8 cellular contexts compared by ENCODE assay signal in genomic region chr3:14179114-14179465, GRCh38. TPM values are rescaled to one million over a fixed set of nuclear protein-coding genes. Genes with fewer than 3 reads are reported as not detected.
DNase-seq lines count a peak whose midpoint lies in the region; ATAC-seq and TF ChIP-seq lines count a peak whose summit lies in the region.

No MANE protein-coding gene starts in this region.

- H3K36me3 ChIP-seq in SU-DHL-6 (ENCODE audit: low read length) (peaks cover 26% of the 10 kb centered on the region), fibroblast of lung (ENCODE audit: control insufficient read depth, insufficient read depth, low read length) (peaks cover 3% of the 10 kb centered on the region), psoas muscle (ENCODE audit: insufficient read depth in 1 of 2, low read depth in 1 of 2) (peaks cover 0 to 28% of the 10 kb centered on the region in 2 donors)

- H3K4me2 ChIP-seq in SU-DHL-6 (ENCODE audit: low read depth, low read length, poor library complexity, severe bottlenecking) (peak overlapping the region; percentile 91), fibroblast of lung (ENCODE audit: extremely low read depth, insufficient read depth, low read length) (peak overlapping the region; percentile 83)

- no peaks in the 10 kb centered on the region for H3K27me3 ChIP-seq in SU-DHL-6 (ENCODE audit: low read length)
- no peaks in the 10 kb centered on the region for H3K27me3 ChIP-seq in fibroblast of lung (ENCODE audit: control insufficient read depth, insufficient read depth, low read length)
- no peaks in the 10 kb centered on the region for H3K27me3 ChIP-seq in psoas muscle (ENCODE audit: insufficient read depth in 3 of 3, low read length in 2 of 3)

- TF ChIP-seq CTCF in GM12864 (IDR thresholded peaks at IDR 0.05; ENCODE audit: low read depth, low read length, missing control alignments) (no peak), SU-DHL-6 (IDR thresholded peaks at IDR 0.05; ENCODE audit: insufficient read depth, low read length, poor library complexity, severe bottlenecking) (no peak), fibroblast of lung (conservative IDR thresholded peaks at IDR 0.05 in 1 of 2, IDR thresholded peaks at IDR 0.05 in 1 of 2; ENCODE audit: low read depth in 1 of 2, low read length in 2 of 2) (no peak), psoas muscle (IDR thresholded peaks at IDR 0.05) (no peak)

- peak overlapping the region; percentile 63 for H3K4me3 ChIP-seq in GM12864 (ENCODE audit: low read depth, low read length)
- peak overlapping the region; percentile 87 for H3K4me3 ChIP-seq in SU-DHL-6 (ENCODE audit: insufficient read depth, low read length, poor library complexity, severe bottlenecking)
- peak overlapping the region; percentile 68 to 91 (median 76) for H3K4me3 ChIP-seq in fibroblast of lung (replicated peaks in 1 of 4; ENCODE audit: control extremely low read depth in 1 of 4, insufficient read depth in 1 of 4, low read depth in 3 of 4, low read length in 4 of 4)
- H3K4me3 ChIP-seq in psoas muscle: peak overlapping the region; percentile 91

- peaks cover 12% of the 10 kb centered on the region for H3F3A ChIP-seq in SU-DHL-6 (ENCODE audit: insufficient read depth)

- no peaks in the 10 kb centered on the region for H3K9me2 ChIP-seq in SU-DHL-6 (replicated peaks; ENCODE audit: insufficient read depth, low read length)

- no peaks in the 10 kb centered on the region for H3K9me3 ChIP-seq in SU-DHL-6 (ENCODE audit: insufficient read depth, low read length)
- H3K9me3 ChIP-seq in fibroblast of lung (ENCODE audit: control insufficient read depth, insufficient read depth, low read depth, low read length): no peaks in the 10 kb centered on the region
- no peaks in the 10 kb centered on the region for H3K9me3 ChIP-seq in psoas muscle

- 4 to 8% (median 6%) methylated on average over 3 of the region's 3 CpGs for WGBS in psoas muscle, 3 donors

- intact Hi-C loops in psoas muscle (cut with DNase I): loop anchor here (2.0 to 5.0 kb wide), 3 partner anchors 37 to 54 kb away; partner anchors contain the start of genes TMEM43 (in 2 of the 2) and CHCHD4 (in 1 of the 2)

- no peak for DNase-seq in GM12864 (ENCODE audit: low read depth)
- DNase-seq in fibroblast of lung (ENCODE audit: low read depth in 2 of 2): no peak
- no peak for DNase-seq in psoas muscle
- no peak for DNase-seq in NCI-H2227 (lab: John Stamatoyannopoulos, UW; ENCODE audit: unreplicated experiment)
- no peak for DNase-seq in HuH-7 (ENCODE audit: low spot score)
- DNase-seq in SHP77 (lab: John Stamatoyannopoulos, UW): no peak

- H3K9ac ChIP-seq in SU-DHL-6 (ENCODE audit: low read length) (peak overlapping the region; percentile 87), fibroblast of lung (ENCODE audit: insufficient read depth, low read length) (peak overlapping the region; percentile 76)

- H3K4me1 ChIP-seq in fibroblast of lung (ENCODE audit: control insufficient read depth, extremely low read depth, insufficient read depth, low read length) (peaks cover 2% of the 10 kb centered on the region), psoas muscle (peaks cover 18% of the 10 kb centered on the region)

- ATAC-seq in psoas muscle: no peak
- ATAC-seq in HG03378 (IDR thresholded peaks at IDR 0.05; ENCODE audit: unreplicated experiment): no peak

- peaks cover 83% of the 10 kb centered on the region for H3K79me2 ChIP-seq in SU-DHL-6 (ENCODE audit: insufficient read depth, low read length)
- H3K79me2 ChIP-seq in fibroblast of lung (ENCODE audit: control insufficient read depth, insufficient read depth, low read length): peaks cover 47% of the 10 kb centered on the region

- H3K27ac ChIP-seq in SU-DHL-6 (ENCODE audit: low read depth, low read length) (0 out of 2 replicates have a peak overlapping the region, but pooled peaks have one; percentile 14), fibroblast of lung (ENCODE audit: insufficient read depth, low read length) (peak overlapping the region; percentile 98), psoas muscle (peak overlapping the region; percentile 96)

- H4K20me1 ChIP-seq in SU-DHL-6 (ENCODE audit: low read depth, low read length) (peaks cover 7% of the 10 kb centered on the region; the same call in 1 of the 2 replicates), fibroblast of lung (ENCODE audit: control insufficient read depth, extremely low read depth, insufficient read depth, low read length) (no peaks in the 10 kb centered on the region)

- H2AFZ ChIP-seq in SU-DHL-6 (ENCODE audit: low read depth, low read length, severe bottlenecking) (peak overlapping the region; percentile 76), fibroblast of lung (ENCODE audit: low read length) (peak overlapping the region; percentile 72)

RNA-seq across cellular contexts. Expression of gene LSM3, which starts 0.5 kb away (rescaled TPM):
- total RNA-seq in fibroblast of lung (5.1 and 5.9 TPM in 2 replicates), psoas muscle (10 to 100 TPM; 11.1 to 14.9 (median 13.2) TPM)
- polyA plus RNA-seq in fibroblast of lung (14.9 and 20.0 TPM in 2 replicates), psoas muscle (10 to 100 TPM; 13.9 to 20.2 (median 17.7) TPM)
- polyA plus RNA-seq in fibroblast of lung (2012): 17.8 and 21.3 TPM in 2 replicates
- 0.44 and 3.1 TPM in 2 replicates for polyA minus RNA-seq in fibroblast of lung (ENCODE audit: low replicate concordance)

RNA-seq across cellular contexts. Expression of gene XPC, which starts 0.7 kb away (rescaled TPM):
- total RNA-seq in fibroblast of lung (64.5 and 95.6 TPM in 2 replicates), psoas muscle (10 to 100 TPM; 15.1 to 19.5 (median 16.8) TPM)
- polyA plus RNA-seq in fibroblast of lung (18.4 and 19.0 TPM in 2 replicates), psoas muscle (1 to 10 TPM; 5.3 to 8.4 (median 6.2) TPM)
- 25.8 and 29.0 TPM in 2 replicates for polyA plus RNA-seq in fibroblast of lung (2012)
- polyA minus RNA-seq in fibroblast of lung (ENCODE audit: low replicate concordance): 24.4 and 26.2 TPM in 2 replicates

RNA-seq across cellular contexts. Expression of gene TMEM43, which starts 54.2 kb away (rescaled TPM):
- total RNA-seq in fibroblast of lung (87.1 and 114 TPM in 2 replicates), psoas muscle (100 to 1,000 TPM in 1 of 4 donors, 10 to 100 TPM in 3; 28.2 to 107 (median 34.2) TPM)
- polyA plus RNA-seq in fibroblast of lung (116 and 180 TPM in 2 replicates), psoas muscle (10 to 100 TPM; 41.5 to 79.0 (median 48.5) TPM)
- 77.4 and 119 TPM in 2 replicates for polyA plus RNA-seq in fibroblast of lung (2012)
- polyA minus RNA-seq in fibroblast of lung (ENCODE audit: low replicate concordance): 179 and 201 TPM in 2 replicates

RNA-seq across cellular contexts. Expression of gene CHCHD4, which starts 54.4 kb away (rescaled TPM):
- total RNA-seq in fibroblast of lung: 15.9 and 16.3 TPM in 2 replicates
- 12.7 and 14.7 TPM in 2 replicates for polyA plus RNA-seq in fibroblast of lung
- polyA plus RNA-seq in fibroblast of lung (2012): 9.6 and 12.4 TPM in 2 replicates
- 2.0 TPM in 1 of 2 replicates, not detected in the other for polyA minus RNA-seq in fibroblast of lung (ENCODE audit: low replicate concordance)
- total RNA-seq in psoas muscle: 10 to 100 TPM; 18.5 to 26.8 (median 19.5) TPM
- 10 to 100 TPM; 29.5 to 55.4 (median 38.0) TPM for polyA plus RNA-seq in psoas muscle

Comparison
In these comparisons a context has a peak if more than half of its experiments do, and no peak if none do; other contexts are left out.
1. H3K27ac ChIP-seq: peak in every context shown above with its lines; median percentile 98 in fibroblast of lung; 96 in psoas muscle; 14 in SU-DHL-6.